ENCODE assay signal across 8 cellular contexts in the genomic region with DNA sequence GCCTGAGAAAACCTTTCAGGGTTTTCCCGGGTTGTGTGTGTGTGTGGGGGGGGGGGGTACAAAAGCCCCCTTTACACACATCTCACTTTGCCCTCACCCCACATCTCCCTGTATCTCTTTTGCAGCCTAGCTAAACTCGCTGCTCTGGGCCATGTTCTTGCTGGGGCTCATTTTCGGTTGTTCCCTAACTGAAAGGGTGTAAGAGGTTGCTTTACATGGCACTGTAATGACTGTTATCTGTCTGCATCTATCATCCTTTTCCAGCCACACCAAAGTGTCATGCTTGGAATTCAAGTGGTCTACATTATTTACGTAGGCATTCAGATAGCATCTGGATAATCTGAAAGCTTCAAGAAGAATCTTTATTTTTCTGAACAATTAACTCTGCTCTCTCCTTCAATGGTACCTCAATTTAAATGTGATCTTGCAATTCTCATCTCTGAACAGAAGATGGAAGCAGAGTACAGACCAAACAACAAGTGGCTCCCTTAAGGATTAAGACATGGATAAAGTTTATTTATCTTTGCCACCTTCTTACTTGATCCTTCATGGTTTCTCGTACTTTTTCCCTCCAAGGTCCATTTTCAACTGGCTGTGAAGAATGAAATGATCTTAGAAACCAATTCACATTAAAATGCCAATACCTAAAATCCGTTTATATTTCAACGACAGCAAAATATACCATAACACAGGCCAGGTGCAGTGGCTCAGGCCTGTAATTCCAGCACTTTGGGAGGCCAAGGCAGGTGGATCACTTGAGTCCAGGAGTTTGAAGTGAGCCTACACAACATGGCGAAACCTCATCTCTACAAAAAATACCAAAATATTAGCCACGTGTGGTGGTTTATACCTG. TPM values are rescaled to one million over a fixed set of nuclear protein-coding genes. Genes with fewer than 3 reads are reported as not detected.
A peak's percentile ranks its signal among the peaks of the same experiment; 100 is the strongest.
DNase-seq lines count a peak whose midpoint lies in the region; ATAC-seq and TF ChIP-seq lines count a peak whose summit lies in the region.

No MANE protein-coding gene starts in this region.

- H4K20me1 ChIP-seq in OCI-LY7 (ENCODE audit: insufficient read depth, low read length): no peaks in the 10 kb centered on the region

- H3K4me1 ChIP-seq in OCI-LY7 (ENCODE audit: insufficient read depth, low read length, poor library complexity, severe bottlenecking): no peaks in the 10 kb centered on the region

- no peak overlapping the region for H3K27ac ChIP-seq in OCI-LY7 (ENCODE audit: low read depth, low read length, poor library complexity, severe bottlenecking)

- POLR2A ChIA-PET in OCI-LY7 (lab: Charles Lee): no interaction called here

- H3K36me3 ChIP-seq in OCI-LY7 (ENCODE audit: insufficient read depth, low read length): no peaks in the 10 kb centered on the region

- no peaks in the 10 kb centered on the region for H3K36me3 Mint-ChIP-seq in endothelial cell (ENCODE audit: low read depth, unreplicated experiment)
- H3K36me3 Mint-ChIP-seq in activated naive CD4-positive, alpha-beta T cell treated with anti-CD3 and anti-CD28 coated beads, Interleukin-2, amount 10 ng/mL, durations not matched to agents 7 days and 5 days: no peaks in the 10 kb centered on the region

- BruUV-seq in OCI-LY7 (replicated peaks; lab: Mats Ljungman, UMichigan): no TSS peak

- TF ChIP-seq CTCF in OCI-LY7 (conservative IDR thresholded peaks at IDR 0.05; ENCODE audit: low read length) (peak; percentile 92), endothelial cell (IDR thresholded peaks at IDR 0.05; ENCODE audit: unreplicated experiment) (peak; percentile 55)

- no peak overlapping the region for H3K4me2 ChIP-seq in OCI-LY7 (ENCODE audit: low read length)

- intact Hi-C loops in OCI-LY7 (cut with micrococcal nuclease; ENCODE audit: unreplicated experiment): loop anchor here (1.0 to 10.0 kb wide), 5 partner anchors 139 to 1053 kb away; no protein-coding TSS in a partner anchor

- no peaks in the 10 kb centered on the region for H3K79me2 ChIP-seq in OCI-LY7 (ENCODE audit: insufficient read depth, low read depth, low read length)

- H3K27me3 Mint-ChIP-seq in endothelial cell (ENCODE audit: unreplicated experiment): peaks cover 1% of the 10 kb centered on the region
- peaks cover 20% of the 10 kb centered on the region for H3K27me3 Mint-ChIP-seq in activated naive CD4-positive, alpha-beta T cell treated with anti-CD3 and anti-CD28 coated beads, Interleukin-2, amount 10 ng/mL, durations not matched to agents 7 days and 5 days

- CTCF ChIA-PET in OCI-LY7 (lab: Charles Lee; ENCODE audit: unreplicated experiment): no interaction called here
- CTCF ChIA-PET in activated naive CD4-positive, alpha-beta T cell treated with anti-CD3 and anti-CD28 coated beads, Interleukin-2, amount 10 ng/mL, durations not matched to agents 7 days and 5 days (lab: Charles Lee): interaction anchor here (0.7 to 3.0 kb wide), 6 partner anchors 17 to 229 kb away, joined by 3 to 16 read pairs (median 4); no protein-coding TSS in a partner anchor

- H3K4me3 Mint-ChIP-seq in endothelial cell (ENCODE audit: unreplicated experiment): no peak overlapping the region
- H3K4me3 Mint-ChIP-seq in activated naive CD4-positive, alpha-beta T cell treated with anti-CD3 and anti-CD28 coated beads, Interleukin-2, amount 10 ng/mL, durations not matched to agents 7 days and 5 days: no peak overlapping the region

- H3K27ac Mint-ChIP-seq in endothelial cell (ENCODE audit: unreplicated experiment): no peak overlapping the region
- H3K27ac Mint-ChIP-seq in activated naive CD4-positive, alpha-beta T cell treated with anti-CD3 and anti-CD28 coated beads, Interleukin-2, amount 10 ng/mL, durations not matched to agents 7 days and 5 days: no peak overlapping the region

- no peak overlapping the region for H3K4me3 ChIP-seq in OCI-LY7 (ENCODE audit: low read depth, low read length, poor library complexity, severe bottlenecking)

- H3K9me3 ChIP-seq in OCI-LY7 (ENCODE audit: low read length): no peaks in the 10 kb centered on the region

- H3K9me2 ChIP-seq in OCI-LY7 (ENCODE audit: insufficient read depth, low read length): no peaks in the 10 kb centered on the region

- H3K4me1 Mint-ChIP-seq in endothelial cell (ENCODE audit: unreplicated experiment): peaks cover 4% of the 10 kb centered on the region
- H3K4me1 Mint-ChIP-seq in activated naive CD4-positive, alpha-beta T cell treated with anti-CD3 and anti-CD28 coated beads, Interleukin-2, amount 10 ng/mL, durations not matched to agents 7 days and 5 days: no peaks in the 10 kb centered on the region

- no peaks in the 10 kb centered on the region for H3K9me3 Mint-ChIP-seq in endothelial cell (ENCODE audit: unreplicated experiment)
- H3K9me3 Mint-ChIP-seq in activated naive CD4-positive, alpha-beta T cell treated with anti-CD3 and anti-CD28 coated beads, Interleukin-2, amount 10 ng/mL, durations not matched to agents 7 days and 5 days: no peaks in the 10 kb centered on the region

- no peak overlapping the region for H2AFZ ChIP-seq in OCI-LY7 (ENCODE audit: low read length)

- ATAC-seq in HG02852 (IDR thresholded peaks at IDR 0.05; ENCODE audit: unreplicated experiment) (peak; percentile 52), GM21515 (IDR thresholded peaks at IDR 0.05; ENCODE audit: unreplicated experiment) (no peak)

- DNase-seq in NCI-H2081 (lab: John Stamatoyannopoulos, UW) (peak; percentile 9 to 56), NCI-H2081 treated with DMSO at 0.1 percent for 48 hours (lab: John Stamatoyannopoulos, UW) (no peak), OCI-LY7 (ENCODE audit: low spot score) (peak; percentile 55), endothelial cell (ENCODE audit: low spot score) (no peak), middle frontal gyrus (ENCODE audit: extremely low spot score, low spot score) (peak; percentile 46)
- DNase-seq in activated naive CD4-positive, alpha-beta T cell treated with anti-CD3 and anti-CD28 coated beads, Interleukin-2, amount 10 ng/mL, durations not matched to agents 7 days and 5 days: no peak

RNA-seq across cellular contexts. Expression of a gene that starts 34.9 kb away (rescaled TPM):
- not detected in 2 replicates for total RNA-seq in OCI-LY7 (2014; rRNA removed; shearing (Covaris generic))
- total RNA-seq in OCI-LY7 (2022): not detected in 2 replicates
- total RNA-seq in endothelial cell (ENCODE audit: unreplicated experiment): not detected

Comparison
In these comparisons a context has a peak if more than half of its experiments do, and no peak if none do; other contexts are left out.
1. DNase-seq: peak in NCI-H2081 (2 of 2), OCI-LY7 (single experiment) and middle frontal gyrus (single experiment); none in NCI-H2081 treated with DMSO at 0.1 percent for 48 hours (single experiment), endothelial cell (single experiment) and activated naive CD4-positive, alpha-beta T cell treated with anti-CD3 and anti-CD28 coated beads, Interleukin-2, amount 10 ng/mL, durations not matched to agents 7 days and 5 days (single experiment).